Comparison of ENCODE assay signal across 18 cellular contexts in the genomic region with DNA sequence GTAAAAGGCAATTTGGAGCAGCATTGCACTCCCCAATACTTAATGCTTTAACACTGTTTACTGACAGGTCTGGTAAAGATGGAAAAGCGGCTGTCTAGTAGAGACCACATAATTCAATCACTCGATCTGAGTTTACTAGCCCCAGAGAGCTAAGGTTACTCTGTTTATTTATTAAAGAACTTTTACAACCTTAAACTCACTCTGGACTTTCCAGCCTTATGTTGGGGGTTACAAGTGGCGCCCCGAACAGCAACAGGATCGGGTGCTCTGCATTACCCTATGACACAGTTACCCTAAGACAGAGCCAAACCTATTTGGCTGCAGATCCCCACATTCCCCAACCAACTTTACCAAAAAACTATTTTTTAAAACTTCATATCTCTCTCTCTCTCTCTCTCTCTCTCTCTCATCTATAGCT. TPM values are rescaled to one million over a fixed set of nuclear protein-coding genes. Genes with fewer than 3 reads are reported as not detected.
DNase-seq lines count a peak whose midpoint lies in the region; ATAC-seq, FAIRE-seq and TF ChIP-seq lines count a peak whose summit lies in the region.
"Had no signal": no experiment of that assay in that cellular context is flagged by ENCODE, and none has a peak within 500 bp of the region (broad histone marks: within the 10 kb centered on the region; RNA-seq: fewer than 3 reads in every experiment).

No MANE protein-coding gene starts in this region.

- peak overlapping the region; percentile 11 for H2AFZ ChIP-seq in smooth muscle cell (ENCODE audit: low read depth)

- no peaks in the 10 kb centered on the region for H3F3A ChIP-seq in smooth muscle cell (ENCODE audit: low read depth)

- H4K20me1 ChIP-seq in smooth muscle cell (ENCODE audit: low read depth), result no peaks in the 10 kb centered on the region
- H4K20me1 ChIP-seq: BLaER1 had no signal

- H3K9me3 ChIP-seq in smooth muscle cell (replicated peaks; ENCODE audit: low read depth), result no peaks in the 10 kb centered on the region
- H3K9me3 ChIP-seq: Caco-2 had no signal

- DNase-seq in Daoy (ENCODE audit: low read depth) (peak; percentile 31), M059J (ENCODE audit: low read depth) (peak; percentile 19), left kidney (ENCODE audit: low read depth, low spot score) (peak; percentile 59), smooth muscle cell (lab: John Stamatoyannopoulos, UW; ENCODE audit: unreplicated experiment) (no peak), RCC 7860 (ENCODE audit: low spot score) (no peak), DMS79 treated with DMSO at 0.1 percent for 48 hours (lab: John Stamatoyannopoulos, UW) (no peak)
- DNase-seq: 8988T; AML-193; Caco-2; CD8-positive, alpha-beta memory T cell; DMS53; GOT3; H9; HFFc6 had no signal

- no peak for ATAC-seq in HG03378 (IDR thresholded peaks at IDR 0.05; ENCODE audit: unreplicated experiment)

- H3K4me3 ChIP-seq in smooth muscle cell, result no peak overlapping the region
- H3K4me3 ChIP-seq: BLaER1 had no signal

- no peaks in the 10 kb centered on the region for H3K27me3 ChIP-seq in smooth muscle cell (ENCODE audit: low read depth)
- H3K27me3 ChIP-seq: BLaER1 had no signal

- no peaks in the 10 kb centered on the region for H3K79me2 ChIP-seq in smooth muscle cell (ENCODE audit: low read depth)

- H3K4me1 ChIP-seq in smooth muscle cell (ENCODE audit: low read depth), result peaks cover 3% of the 10 kb centered on the region
- H3K4me1 ChIP-seq: BLaER1 had no signal

- H3K9ac ChIP-seq in smooth muscle cell (ENCODE audit: low read depth), result no peak overlapping the region
- H3K9ac ChIP-seq: BLaER1 had no signal

- H3K4me2 ChIP-seq in smooth muscle cell, result peak overlapping the region; percentile 75
- H3K4me2 ChIP-seq: BLaER1 had no signal

- WGBS in smooth muscle cell (ENCODE audit: low lambda C conversion rate), result 23% methylated on average over 5 of the region's 5 CpGs

- no peak for TF ChIP-seq CTCF in smooth muscle cell (IDR thresholded peaks at IDR 0.05; ENCODE audit: borderline replicate concordance, insufficient read depth, poor library complexity, severe bottlenecking)

- H3K27ac ChIP-seq in smooth muscle cell (ENCODE audit: low read depth), result peak overlapping the region; percentile 80
- H3K27ac ChIP-seq: BLaER1, HL-60 had no signal

- no peak for FAIRE-seq in RCC 7860 (lab: Jason Lieb, UNC)
- FAIRE-seq: GM12891 had no signal

- H3K36me3 ChIP-seq in smooth muscle cell (ENCODE audit: low read depth), result no peaks in the 10 kb centered on the region
- H3K36me3 ChIP-seq: BLaER1 had no signal

RNA-seq across cellular contexts. Expression of a gene that starts 43.9 kb away (rescaled TPM):
- total RNA-seq in Daoy (2014; rRNA removed; shearing (Covaris generic)), result 268 and 373 TPM in 2 replicates
- total RNA-seq in M059J (2014; rRNA removed; shearing (Covaris generic)), result 206 and 260 TPM in 2 replicates
- 84.1 and 87.7 TPM in 2 replicates for total RNA-seq in smooth muscle cell
- 164 and 183 TPM in 2 replicates for polyA plus RNA-seq in smooth muscle cell

Comparison
In these comparisons a context has a peak if more than half of its experiments do, and no peak if none do; other contexts are left out.
1. DNase-seq: peak in Daoy (single experiment), M059J (single experiment) and left kidney (single experiment); none in smooth muscle cell (single experiment), RCC 7860 (single experiment) and DMS79 treated with DMSO at 0.1 percent for 48 hours (single experiment).